Comparison of ENCODE assay signal across 12 cellular contexts in the genomic region with DNA sequence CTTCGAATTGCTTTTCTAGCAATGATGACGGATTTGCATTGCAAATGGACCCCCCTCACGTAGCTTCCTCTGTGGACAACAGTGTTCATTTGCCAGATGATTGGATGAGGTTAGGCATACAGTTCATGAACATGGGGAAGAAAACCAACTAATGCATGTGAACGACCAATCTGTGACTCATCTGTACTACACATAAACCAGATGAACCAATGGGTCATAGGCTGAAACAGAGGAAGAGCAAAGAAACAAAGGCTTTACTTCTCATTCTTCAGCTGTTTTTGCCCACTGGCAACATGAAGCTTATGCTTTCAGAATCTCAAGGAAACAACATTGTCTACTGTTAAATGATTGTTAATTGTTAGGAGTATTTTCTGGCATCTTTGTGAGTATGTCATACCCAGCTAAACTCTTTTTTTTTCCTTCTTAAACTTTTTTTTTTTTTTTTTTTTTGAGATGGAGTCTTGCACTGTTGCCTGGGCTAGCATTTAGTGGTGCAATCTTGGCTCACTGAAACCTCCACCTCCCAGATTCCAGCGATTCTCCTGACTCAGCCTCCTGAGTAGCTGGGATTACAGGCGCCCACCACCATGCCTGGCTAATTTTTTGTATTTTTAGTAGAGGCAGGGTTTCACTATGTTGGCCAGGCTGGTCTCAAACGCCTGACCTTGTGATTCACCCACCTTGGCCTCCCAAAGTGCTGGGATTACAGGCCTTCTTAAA. TPM values are rescaled to one million over a fixed set of nuclear protein-coding genes. Genes with fewer than 3 reads are reported as not detected.
DNase-seq lines count a peak whose midpoint lies in the region; ATAC-seq and TF ChIP-seq lines count a peak whose summit lies in the region.
"Had no signal": no experiment of that assay in that cellular context is flagged by ENCODE, and none has a peak within 500 bp of the region (broad histone marks: within the 10 kb centered on the region; RNA-seq: fewer than 3 reads in every experiment).

No MANE protein-coding gene starts in this region.

- H3K27me3 ChIP-seq in left ventricle myocardium inferior (ENCODE audit: low read depth) = no peaks in the 10 kb centered on the region
- no peaks in the 10 kb centered on the region for H3K27me3 ChIP-seq in ascending aorta
- H3K27me3 ChIP-seq: cardiac muscle cell had no signal

- DNase-seq in left ventricle myocardium inferior (no peak), cardiac septum (ENCODE audit: low spot score) (no peak), ascending aorta (ENCODE audit: low spot score in 2 of 2) (peak in 1 of 2 donors; percentile 70), glomerular endothelial cell (ENCODE audit: extremely low read depth, low read depth, low spot score) (peak; percentile 60), mucosa of descending colon (no peak), COLO668 (lab: John Stamatoyannopoulos, UW; ENCODE audit: unreplicated experiment) (no peak)
- no peak for DNase-seq in activated CD8-positive, alpha-beta T cell treated with anti-CD3 and anti-CD28 coated beads for 36 hours
- DNase-seq: activated CD8-positive, alpha-beta memory T cell treated with anti-CD3 and anti-CD28 coated beads, Interleukin-2, amount 50 U/mL, for 4 hours; natural killer cell; NCI-H748 treated with DMSO at 0.1 percent for 48 hours had no signal

- H3K27ac ChIP-seq in left ventricle myocardium inferior (replicated peaks) = peak overlapping the region; percentile 63
- H3K27ac ChIP-seq in ascending aorta = peak overlapping the region; percentile 89 to 93
- H3K27ac ChIP-seq: cardiac muscle cell had no signal

- H3K4me3 ChIP-seq in left ventricle myocardium inferior (no peak overlapping the region), ascending aorta (no peak overlapping the region), mucosa of descending colon (no peak overlapping the region)
- H3K4me3 ChIP-seq: cardiac muscle cell had no signal

- peaks cover 57% of the 10 kb centered on the region for H3K4me1 ChIP-seq in left ventricle myocardium inferior
- peaks cover 15 to 76% of the 10 kb centered on the region in 2 donors for H3K4me1 ChIP-seq in ascending aorta
- no peaks in the 10 kb centered on the region for H3K4me1 ChIP-seq in mucosa of descending colon (ENCODE audit: low read depth)

- H3K9me3 ChIP-seq in left ventricle myocardium inferior (replicated peaks) (no peaks in the 10 kb centered on the region), ascending aorta (no peaks in the 10 kb centered on the region), mucosa of descending colon (no peaks in the 10 kb centered on the region)

- CTCF ChIA-PET in activated CD8-positive, alpha-beta T cell treated with anti-CD3 and anti-CD28 coated beads for 36 hours (lab: Charles Lee) = no interaction called here

- H3K4me1 Mint-ChIP-seq in activated CD8-positive, alpha-beta T cell treated with anti-CD3 and anti-CD28 coated beads for 36 hours (ENCODE audit: low read depth) = no peaks in the 10 kb centered on the region
- H3K4me1 Mint-ChIP-seq: natural killer cell had no signal

- POLR2A ChIA-PET in activated CD8-positive, alpha-beta T cell treated with anti-CD3 and anti-CD28 coated beads for 36 hours (lab: Charles Lee) = no interaction called here

- ATAC-seq in mucosa of descending colon (no peak), HG02852 (IDR thresholded peaks at IDR 0.05; ENCODE audit: unreplicated experiment) (no peak)
- no peak for ATAC-seq in activated CD8-positive, alpha-beta T cell treated with anti-CD3 and anti-CD28 coated beads for 36 hours
- ATAC-seq: natural killer cell had no signal

- TF ChIP-seq CTCF in left ventricle myocardium inferior (IDR thresholded peaks at IDR 0.05; ENCODE audit: borderline replicate concordance) (no peak), ascending aorta (IDR thresholded peaks at IDR 0.05) (no peak), mucosa of descending colon (IDR thresholded peaks at IDR 0.05) (no peak)
- no peak for TF ChIP-seq CTCF in activated CD8-positive, alpha-beta T cell treated with anti-CD3 and anti-CD28 coated beads for 36 hours (IDR thresholded peaks at IDR 0.05)

- H3K4me3 Mint-ChIP-seq in activated CD8-positive, alpha-beta T cell treated with anti-CD3 and anti-CD28 coated beads for 36 hours = no peak overlapping the region
- H3K4me3 Mint-ChIP-seq: natural killer cell had no signal

- H3K9me3 Mint-ChIP-seq in activated CD8-positive, alpha-beta T cell treated with anti-CD3 and anti-CD28 coated beads for 36 hours = no peaks in the 10 kb centered on the region

- H3K36me3 ChIP-seq in left ventricle myocardium inferior (no peaks in the 10 kb centered on the region), ascending aorta (no peaks in the 10 kb centered on the region), mucosa of descending colon (ENCODE audit: low read depth) (no peaks in the 10 kb centered on the region)
- H3K36me3 ChIP-seq: cardiac muscle cell had no signal

- intact Hi-C loops in left ventricle myocardium inferior (cut with micrococcal nuclease) = no loop called here
- intact Hi-C loops in cardiac septum (cut with DNase I) = loop anchor here (5.0 kb wide), 2 partner anchors 79 to 104 kb away; no protein-coding TSS in a partner anchor
- intact Hi-C loops in ascending aorta (cut with DNase I) = loop anchor here (5.0 to 10.0 kb wide), 2 partner anchors 34 to 273 kb away; a partner anchor contains a TSS
- intact Hi-C loops in mucosa of descending colon (cut with DNase I, micrococcal nuclease) = no loop called here
- intact Hi-C loops in activated CD8-positive, alpha-beta T cell treated with anti-CD3 and anti-CD28 coated beads for 36 hours (cut with micrococcal nuclease) = no loop called here

- no peak overlapping the region for H3K27ac Mint-ChIP-seq in activated CD8-positive, alpha-beta T cell treated with anti-CD3 and anti-CD28 coated beads for 36 hours
- H3K27ac Mint-ChIP-seq: natural killer cell had no signal

- no peaks in the 10 kb centered on the region for H3K27me3 Mint-ChIP-seq in activated CD8-positive, alpha-beta T cell treated with anti-CD3 and anti-CD28 coated beads for 36 hours

- no peaks in the 10 kb centered on the region for H3K36me3 Mint-ChIP-seq in activated CD8-positive, alpha-beta T cell treated with anti-CD3 and anti-CD28 coated beads for 36 hours (ENCODE audit: low read depth)
- H3K36me3 Mint-ChIP-seq: natural killer cell had no signal

RNA-seq across cellular contexts. Expression of a gene that starts 35.5 kb away (rescaled TPM):
- total RNA-seq in left ventricle myocardium inferior = 72.3 TPM
- total RNA-seq in cardiac septum = 48.5 TPM
- 1,320 TPM for total RNA-seq in ascending aorta
- 1,158 and 1,797 TPM in 2 replicates for total RNA-seq in glomerular endothelial cell
- 10 to 100 TPM in 2 of 3 donors, 1 to 10 TPM in 1; 9.5 to 80.1 (median 40.8) TPM for total RNA-seq in mucosa of descending colon
- not detected for total RNA-seq in activated CD8-positive, alpha-beta T cell treated with anti-CD3 and anti-CD28 coated beads for 36 hours
- total RNA-seq: natural killer cell had no signal

Comparison
In these comparisons a context has a peak if more than half of its experiments do, and no peak if none do; other contexts are left out.
1. intact Hi-C loops: an anchor here in cardiac septum (5.0 kb wide) and ascending aorta (5.0 to 10.0 kb wide); none called in left ventricle myocardium inferior, mucosa of descending colon and activated CD8-positive, alpha-beta T cell treated with anti-CD3 and anti-CD28 coated beads for 36 hours.
2. RNA of a gene that starts 35.5 kb away (total RNA-seq): 1,158 to 1,797 TPM in glomerular endothelial cell and 1,320 TPM in ascending aorta (single experiment); 72.3 TPM in left ventricle myocardium inferior (single experiment), 48.5 TPM in cardiac septum (single experiment), 9.5 to 80.1 TPM in mucosa of descending colon and not detected in activated CD8-positive, alpha-beta T cell treated with anti-CD3 and anti-CD28 coated beads for 36 hours; every median in the first group is over 10 times any median in the second.